Comparison of ENCODE assay signal across 1 cellular context in the genomic region with DNA sequence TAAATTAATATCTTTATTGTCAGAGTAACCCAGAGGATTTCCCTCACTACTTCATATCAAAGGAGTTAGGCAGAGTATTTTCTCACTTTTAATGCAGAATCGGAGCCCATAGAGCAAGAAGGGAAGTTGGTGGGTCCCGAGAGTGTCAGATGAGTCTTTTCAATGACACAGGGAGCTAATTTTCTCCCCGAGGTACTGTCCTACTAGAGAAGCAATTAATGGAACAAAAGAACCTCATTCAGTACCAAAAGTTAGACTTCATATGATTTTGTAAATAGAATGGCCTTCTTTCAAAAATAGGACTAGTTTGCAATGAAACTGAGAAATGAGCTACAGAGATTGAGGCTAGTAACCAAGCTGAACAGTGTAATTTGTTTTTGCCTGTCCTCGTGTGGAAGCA.
TF ChIP-seq lines count a peak whose summit lies in the region.

No MANE protein-coding gene starts in this region.

TF ChIP-seq in GM23338, 12 proteins besides CTCF, POLR2A, EP300 and RAD21:
- TF ChIP-seq EZH2phosphoT487 (IDR thresholded peaks at IDR 0.05; ENCODE audit: unreplicated experiment) = no peak
- no peak for TF ChIP-seq NANOG (IDR thresholded peaks at IDR 0.05; ENCODE audit: borderline replicate concordance)
- no peak for TF ChIP-seq ZNF114 (CRISPR knock-in tag; IDR thresholded peaks at IDR 0.05)
- TF ChIP-seq, protein P1, sequence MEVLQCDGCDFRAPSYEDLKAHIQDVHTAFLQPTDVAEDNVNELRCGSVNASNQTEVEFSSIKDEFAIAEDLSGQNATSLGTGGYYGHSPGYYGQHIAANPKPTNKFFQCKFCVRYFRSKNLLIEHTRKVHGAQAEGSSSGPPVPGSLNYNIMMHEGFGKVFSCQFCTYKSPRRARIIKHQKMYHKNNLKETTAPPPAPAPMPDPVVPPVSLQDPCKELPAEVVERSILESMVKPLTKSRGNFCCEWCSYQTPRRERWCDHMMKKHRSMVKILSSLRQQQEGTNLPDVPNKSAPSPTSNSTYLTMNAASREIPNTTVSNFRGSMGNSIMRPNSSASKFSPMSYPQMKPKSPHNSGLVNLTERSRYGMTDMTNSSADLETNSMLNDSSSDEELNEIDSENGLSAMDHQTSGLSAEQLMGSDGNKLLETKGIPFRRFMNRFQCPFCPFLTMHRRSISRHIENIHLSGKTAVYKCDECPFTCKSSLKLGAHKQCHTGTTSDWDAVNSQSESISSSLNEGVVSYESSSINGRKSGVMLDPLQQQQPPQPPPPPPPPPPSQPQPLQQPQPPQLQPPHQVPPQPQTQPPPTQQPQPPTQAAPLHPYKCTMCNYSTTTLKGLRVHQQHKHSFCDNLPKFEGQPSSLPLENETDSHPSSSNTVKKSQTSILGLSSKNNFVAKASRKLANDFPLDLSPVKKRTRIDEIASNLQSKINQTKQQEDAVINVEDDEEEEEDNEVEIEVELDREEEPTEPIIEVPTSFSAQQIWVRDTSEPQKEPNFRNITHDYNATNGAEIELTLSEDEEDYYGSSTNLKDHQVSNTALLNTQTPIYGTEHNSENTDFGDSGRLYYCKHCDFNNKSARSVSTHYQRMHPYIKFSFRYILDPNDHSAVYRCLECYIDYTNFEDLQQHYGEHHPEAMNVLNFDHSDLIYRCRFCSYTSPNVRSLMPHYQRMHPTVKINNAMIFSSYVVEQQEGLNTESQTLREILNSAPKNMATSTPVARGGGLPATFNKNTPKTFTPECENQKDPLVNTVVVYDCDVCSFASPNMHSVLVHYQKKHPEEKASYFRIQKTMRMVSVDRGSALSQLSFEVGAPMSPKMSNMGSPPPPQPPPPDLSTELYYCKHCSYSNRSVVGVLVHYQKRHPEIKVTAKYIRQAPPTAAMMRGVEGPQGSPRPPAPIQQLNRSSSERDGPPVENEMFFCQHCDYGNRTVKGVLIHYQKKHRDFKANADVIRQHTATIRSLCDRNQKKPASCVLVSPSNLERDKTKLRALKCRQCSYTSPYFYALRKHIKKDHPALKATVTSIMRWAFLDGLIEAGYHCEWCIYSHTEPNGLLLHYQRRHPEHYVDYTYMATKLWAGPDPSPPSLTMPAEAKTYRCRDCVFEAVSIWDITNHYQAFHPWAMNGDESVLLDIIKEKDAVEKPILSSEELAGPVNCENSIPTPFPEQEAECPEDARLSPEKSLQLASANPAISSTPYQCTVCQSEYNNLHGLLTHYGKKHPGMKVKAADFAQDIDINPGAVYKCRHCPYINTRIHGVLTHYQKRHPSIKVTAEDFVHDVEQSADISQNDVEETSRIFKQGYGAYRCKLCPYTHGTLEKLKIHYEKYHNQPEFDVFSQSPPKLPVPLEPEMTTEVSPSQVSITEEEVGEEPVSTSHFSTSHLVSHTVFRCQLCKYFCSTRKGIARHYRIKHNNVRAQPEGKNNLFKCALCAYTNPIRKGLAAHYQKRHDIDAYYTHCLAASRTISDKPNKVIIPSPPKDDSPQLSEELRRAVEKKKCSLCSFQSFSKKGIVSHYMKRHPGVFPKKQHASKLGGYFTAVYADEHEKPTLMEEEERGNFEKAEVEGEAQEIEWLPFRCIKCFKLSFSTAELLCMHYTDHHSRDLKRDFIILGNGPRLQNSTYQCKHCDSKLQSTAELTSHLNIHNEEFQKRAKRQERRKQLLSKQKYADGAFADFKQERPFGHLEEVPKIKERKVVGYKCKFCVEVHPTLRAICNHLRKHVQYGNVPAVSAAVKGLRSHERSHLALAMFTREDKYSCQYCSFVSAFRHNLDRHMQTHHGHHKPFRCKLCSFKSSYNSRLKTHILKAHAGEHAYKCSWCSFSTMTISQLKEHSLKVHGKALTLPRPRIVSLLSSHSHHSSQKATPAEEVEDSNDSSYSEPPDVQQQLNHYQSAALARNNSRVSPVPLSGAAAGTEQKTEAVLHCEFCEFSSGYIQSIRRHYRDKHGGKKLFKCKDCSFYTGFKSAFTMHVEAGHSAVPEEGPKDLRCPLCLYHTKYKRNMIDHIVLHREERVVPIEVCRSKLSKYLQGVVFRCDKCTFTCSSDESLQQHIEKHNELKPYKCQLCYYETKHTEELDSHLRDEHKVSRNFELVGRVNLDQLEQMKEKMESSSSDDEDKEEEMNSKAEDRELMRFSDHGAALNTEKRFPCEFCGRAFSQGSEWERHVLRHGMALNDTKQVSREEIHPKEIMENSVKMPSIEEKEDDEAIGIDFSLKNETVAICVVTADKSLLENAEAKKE (CRISPR knock-in tag; IDR thresholded peaks at IDR 0.05) = no peak
- no peak for TF ChIP-seq EZH2 (IDR thresholded peaks at IDR 0.05; ENCODE audit: low read depth, unreplicated experiment)
- TF ChIP-seq JUNB (IDR thresholded peaks at IDR 0.05; ENCODE audit: unreplicated experiment) = no peak
